ENCODE assay signal across 1 cellular context in genomic region chr12:101536069-101536674, GRCh38.
A peak's percentile ranks its signal among the peaks of the same experiment; 100 is the strongest.
TF ChIP-seq lines count a peak whose summit lies in the region.

No MANE protein-coding gene starts in this region.

TF ChIP-seq in HEK293, 187 proteins besides CTCF, POLR2A, EP300 and RAD21 (continued from another document):
- TF ChIP-seq PRDM4 (tag by site-specific recombination; IDR thresholded peaks at IDR 0.05) (peak; percentile 73; the same call in 1 of the 2 replicates), OVOL3 (tag by site-specific recombination; IDR thresholded peaks at IDR 0.05) (0 out of 2 replicates have a peak, but pooled peaks have one; percentile 50), HOXC10 (CRISPR knock-in tag; IDR thresholded peaks at IDR 0.05) (no peak), ZBTB1 (tag by site-specific recombination; IDR thresholded peaks at IDR 0.05) (peak; percentile 60; the same call in 1 of the 2 replicates), ZXDB (tag by site-specific recombination; IDR thresholded peaks at IDR 0.05) (0 out of 2 replicates have a peak, but pooled peaks have one; percentile 16), AEBP2 (tag by site-specific recombination; IDR thresholded peaks at IDR 0.05; ENCODE audit: borderline replicate concordance) (no peak), ZNF549 (tag by site-specific recombination; IDR thresholded peaks at IDR 0.05) (0 out of 2 replicates have a peak, but pooled peaks have one; percentile 5), YY1 (tag by site-specific recombination; IDR thresholded peaks at IDR 0.05) (no peak), OSR2 (tag by site-specific recombination; IDR thresholded peaks at IDR 0.05) (peak; percentile 82)
